2 cellular contexts compared by ENCODE assay signal in genomic region chr2:169734172-169734847, GRCh38.
TF ChIP-seq lines count a peak whose summit lies in the region.

No MANE protein-coding gene starts in this region.

TF ChIP-seq in SK-N-SH treated with all-trans-retinoic acid at 6 μM for 48 hours, 23 proteins besides CTCF, POLR2A, EP300 and RAD21:
- no peak for TF ChIP-seq ESRRG (CRISPR knock-in tag; IDR thresholded peaks at IDR 0.05)
- TF ChIP-seq TCF4 (CRISPR knock-in tag; IDR thresholded peaks at IDR 0.05; ENCODE audit: borderline replicate concordance) = no peak

TF ChIP-seq in H1, 55 proteins besides CTCF, POLR2A, EP300 and RAD21:
- TF ChIP-seq PHF8 (conservative IDR thresholded peaks at IDR 0.05; ENCODE audit: low read depth, low read length) = peak; percentile 49; the same call in 1 of the 2 replicates
- peak; percentile 53; the same call in 1 of the 2 replicates for TF ChIP-seq TAF1 (IDR thresholded peaks at IDR 0.05; ENCODE audit: low read depth, low read length)
- 0 out of 2 replicates have a peak, but pooled peaks have one; percentile 30 for TF ChIP-seq EGR1 (IDR thresholded peaks at IDR 0.05; ENCODE audit: borderline replicate concordance, low read depth, low read length)
- TF ChIP-seq SIN3A (conservative IDR thresholded peaks at IDR 0.05 in 1 of 2, IDR thresholded peaks at IDR 0.05 in 1 of 2; ENCODE audit: low read depth in 1 of 2, low read length in 2 of 2) = peak in 1 of 2 experiments; percentile 27; a peak in 1 of 4 replicates
- no peak for TF ChIP-seq USF2 (IDR thresholded peaks at IDR 0.05; ENCODE audit: low read length)
- peak; percentile 58 for TF ChIP-seq ASH2L (IDR thresholded peaks at IDR 0.05; ENCODE audit: low read length)
- TF ChIP-seq HDAC6 (IDR thresholded peaks at IDR 0.05; ENCODE audit: low read depth, low read length) = no peak
- 0 out of 2 replicates have a peak, but pooled peaks have one; percentile 12 for TF ChIP-seq TBP (IDR thresholded peaks at IDR 0.05; ENCODE audit: low read depth, low read length)
- TF ChIP-seq SAP30 (IDR thresholded peaks at IDR 0.05; ENCODE audit: insufficient read depth, insufficient replicate concordance, low read length) = no peak
- 0 out of 2 replicates have a peak, but pooled peaks have one; percentile 32 for TF ChIP-seq KDM1A (IDR thresholded peaks at IDR 0.05; ENCODE audit: borderline replicate concordance, low read length)
